In the genomic region with DNA sequence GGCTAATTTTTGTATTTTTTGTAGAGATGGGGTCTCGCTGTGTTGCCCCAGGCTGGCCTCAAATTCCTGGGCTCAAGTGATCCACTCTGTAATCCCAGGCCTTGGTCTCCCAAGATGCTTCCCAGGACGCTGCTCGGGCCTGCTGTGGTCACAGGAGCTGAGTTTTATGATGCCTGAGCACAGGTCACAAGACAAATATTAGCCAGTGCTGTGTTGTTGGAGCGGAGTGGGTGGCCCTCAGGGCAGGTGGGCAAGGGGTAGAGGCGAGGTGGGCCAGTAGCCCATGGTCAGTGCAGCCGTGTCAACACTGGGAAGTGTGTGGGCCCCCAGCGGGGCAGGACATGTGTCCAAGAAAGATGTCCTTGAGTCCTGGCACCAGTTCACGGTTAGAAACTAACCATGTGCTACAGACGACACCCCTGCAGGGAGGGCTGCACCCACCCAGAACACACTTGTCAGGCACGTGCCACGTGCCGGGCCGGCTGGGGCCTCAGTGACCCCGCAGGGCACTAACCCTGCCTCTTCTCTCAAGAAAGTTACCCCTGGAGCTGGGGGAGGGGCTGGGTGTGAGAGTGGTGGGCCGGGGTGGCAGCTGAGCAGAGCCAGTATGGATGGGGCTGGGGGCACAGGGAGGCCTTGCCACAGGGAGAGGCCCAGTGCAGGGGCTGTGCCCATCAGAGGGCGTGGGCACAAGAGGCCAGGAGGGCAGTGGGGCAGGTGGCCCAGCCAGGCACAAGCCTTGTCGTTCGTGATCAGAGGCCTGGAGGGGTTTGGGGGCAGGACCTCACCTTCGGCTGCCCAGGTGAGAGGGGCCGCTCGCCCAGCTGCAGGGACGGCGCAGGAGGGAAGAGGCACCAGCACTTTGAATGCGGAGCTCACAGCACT, we compare ENCODE assay signal across 2 cellular contexts.
TF ChIP-seq lines count a peak whose summit lies in the region.

No MANE protein-coding gene starts in this region.

TF ChIP-seq in K562, 482 proteins besides CTCF, POLR2A, EP300 and RAD21 (continued from another document):
- TF ChIP-seq, protein P1, sequence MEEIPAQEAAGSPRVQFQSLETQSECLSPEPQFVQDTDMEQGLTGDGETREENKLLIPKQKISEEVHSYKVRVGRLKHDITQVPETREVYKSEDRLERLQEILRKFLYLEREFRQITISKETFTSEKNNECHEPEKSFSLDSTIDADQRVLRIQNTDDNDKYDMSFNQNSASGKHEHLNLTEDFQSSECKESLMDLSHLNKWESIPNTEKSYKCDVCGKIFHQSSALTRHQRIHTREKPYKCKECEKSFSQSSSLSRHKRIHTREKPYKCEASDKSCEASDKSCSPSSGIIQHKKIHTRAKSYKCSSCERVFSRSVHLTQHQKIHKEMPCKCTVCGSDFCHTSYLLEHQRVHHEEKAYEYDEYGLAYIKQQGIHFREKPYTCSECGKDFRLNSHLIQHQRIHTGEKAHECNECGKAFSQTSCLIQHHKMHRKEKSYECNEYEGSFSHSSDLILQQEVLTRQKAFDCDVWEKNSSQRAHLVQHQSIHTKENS (CRISPR knock-in tag; IDR thresholded peaks at IDR 0.05): no peak

TF ChIP-seq in SK-N-SH treated with all-trans-retinoic acid at 6 μM for 48 hours, 23 proteins besides CTCF, POLR2A, EP300 and RAD21 (continued from another document):
- no peak for TF ChIP-seq PPARA (CRISPR knock-in tag; IDR thresholded peaks at IDR 0.05; ENCODE audit: borderline replicate concordance)
- TF ChIP-seq ZFP30 (CRISPR knock-in tag; IDR thresholded peaks at IDR 0.05): no peak
- no peak for TF ChIP-seq ZNF8 (CRISPR knock-in tag; IDR thresholded peaks at IDR 0.05)
- TF ChIP-seq, protein P2, sequence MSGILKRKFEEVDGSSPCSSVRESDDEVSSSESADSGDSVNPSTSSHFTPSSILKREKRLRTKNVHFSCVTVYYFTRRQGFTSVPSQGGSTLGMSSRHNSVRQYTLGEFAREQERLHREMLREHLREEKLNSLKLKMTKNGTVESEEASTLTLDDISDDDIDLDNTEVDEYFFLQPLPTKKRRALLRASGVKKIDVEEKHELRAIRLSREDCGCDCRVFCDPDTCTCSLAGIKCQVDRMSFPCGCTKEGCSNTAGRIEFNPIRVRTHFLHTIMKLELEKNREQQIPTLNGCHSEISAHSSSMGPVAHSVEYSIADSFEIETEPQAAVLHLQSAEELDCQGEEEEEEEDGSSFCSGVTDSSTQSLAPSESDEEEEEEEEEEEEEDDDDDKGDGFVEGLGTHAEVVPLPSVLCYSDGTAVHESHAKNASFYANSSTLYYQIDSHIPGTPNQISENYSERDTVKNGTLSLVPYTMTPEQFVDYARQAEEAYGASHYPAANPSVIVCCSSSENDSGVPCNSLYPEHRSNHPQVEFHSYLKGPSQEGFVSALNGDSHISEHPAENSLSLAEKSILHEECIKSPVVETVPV (CRISPR knock-in tag; IDR thresholded peaks at IDR 0.05): no peak
- TF ChIP-seq CSDC2 (CRISPR knock-in tag; IDR thresholded peaks at IDR 0.05): no peak
- no peak for TF ChIP-seq OSR1 (CRISPR knock-in tag; IDR thresholded peaks at IDR 0.05)
- TF ChIP-seq GLIS3 (CRISPR knock-in tag; IDR thresholded peaks at IDR 0.05): no peak
- TF ChIP-seq, protein P3, sequence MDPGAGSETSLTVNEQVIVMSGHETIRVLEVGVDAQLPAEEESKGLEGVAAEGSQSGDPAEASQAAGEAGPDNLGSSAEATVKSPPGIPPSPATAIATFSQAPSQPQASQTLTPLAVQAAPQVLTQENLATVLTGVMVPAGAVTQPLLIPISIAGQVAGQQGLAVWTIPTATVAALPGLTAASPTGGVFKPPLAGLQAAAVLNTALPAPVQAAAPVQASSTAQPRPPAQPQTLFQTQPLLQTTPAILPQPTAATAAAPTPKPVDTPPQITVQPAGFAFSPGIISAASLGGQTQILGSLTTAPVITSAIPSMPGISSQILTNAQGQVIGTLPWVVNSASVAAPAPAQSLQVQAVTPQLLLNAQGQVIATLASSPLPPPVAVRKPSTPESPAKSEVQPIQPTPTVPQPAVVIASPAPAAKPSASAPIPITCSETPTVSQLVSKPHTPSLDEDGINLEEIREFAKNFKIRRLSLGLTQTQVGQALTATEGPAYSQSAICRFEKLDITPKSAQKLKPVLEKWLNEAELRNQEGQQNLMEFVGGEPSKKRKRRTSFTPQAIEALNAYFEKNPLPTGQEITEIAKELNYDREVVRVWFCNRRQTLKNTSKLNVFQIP (CRISPR knock-in tag; IDR thresholded peaks at IDR 0.05; ENCODE audit: borderline replicate concordance, low read depth): no peak
- no peak for TF ChIP-seq SNAI2 (CRISPR knock-in tag; IDR thresholded peaks at IDR 0.05)
- TF ChIP-seq ISL1 (CRISPR knock-in tag; IDR thresholded peaks at IDR 0.05): no peak
- no peak for TF ChIP-seq RARB (CRISPR knock-in tag; IDR thresholded peaks at IDR 0.05)
- no peak for TF ChIP-seq TCF4 (CRISPR knock-in tag; IDR thresholded peaks at IDR 0.05; ENCODE audit: borderline replicate concordance)
- TF ChIP-seq, protein P4, sequence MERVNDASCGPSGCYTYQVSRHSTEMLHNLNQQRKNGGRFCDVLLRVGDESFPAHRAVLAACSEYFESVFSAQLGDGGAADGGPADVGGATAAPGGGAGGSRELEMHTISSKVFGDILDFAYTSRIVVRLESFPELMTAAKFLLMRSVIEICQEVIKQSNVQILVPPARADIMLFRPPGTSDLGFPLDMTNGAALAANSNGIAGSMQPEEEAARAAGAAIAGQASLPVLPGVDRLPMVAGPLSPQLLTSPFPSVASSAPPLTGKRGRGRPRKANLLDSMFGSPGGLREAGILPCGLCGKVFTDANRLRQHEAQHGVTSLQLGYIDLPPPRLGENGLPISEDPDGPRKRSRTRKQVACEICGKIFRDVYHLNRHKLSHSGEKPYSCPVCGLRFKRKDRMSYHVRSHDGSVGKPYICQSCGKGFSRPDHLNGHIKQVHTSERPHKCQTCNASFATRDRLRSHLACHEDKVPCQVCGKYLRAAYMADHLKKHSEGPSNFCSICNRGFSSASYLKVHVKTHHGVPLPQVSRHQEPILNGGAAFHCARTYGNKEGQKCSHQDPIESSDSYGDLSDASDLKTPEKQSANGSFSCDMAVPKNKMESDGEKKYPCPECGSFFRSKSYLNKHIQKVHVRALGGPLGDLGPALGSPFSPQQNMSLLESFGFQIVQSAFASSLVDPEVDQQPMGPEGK (CRISPR knock-in tag; IDR thresholded peaks at IDR 0.05; ENCODE audit: borderline replicate concordance): no peak
